In genomic region chr4:113024373-113024772, GRCh38 we compare ENCODE assay signal across 26 cellular contexts. TPM values are rescaled to one million over a fixed set of nuclear protein-coding genes. Genes with fewer than 3 reads are reported as not detected.
DNase-seq lines count a peak whose midpoint lies in the region; ATAC-seq, FAIRE-seq and TF ChIP-seq lines count a peak whose summit lies in the region.
"Had no signal": no experiment of that assay in that cellular context is flagged by ENCODE, and none has a peak within 500 bp of the region (broad histone marks: within the 10 kb centered on the region; RNA-seq: fewer than 3 reads in every experiment).

No MANE protein-coding gene starts in this region.

- H3K4me3 ChIP-seq in AG10803 (ENCODE audit: low read length) (no peak overlapping the region), bronchial epithelial cell (ENCODE audit: low read depth, low read length) (no peak overlapping the region), SJCRH30 (no peak overlapping the region)
- H3K4me3 ChIP-seq in effector memory CD4-positive, alpha-beta T cell (ENCODE audit: insufficient read depth, low read depth, low read length, poor library complexity, severe bottlenecking), result no peak overlapping the region
- H3K4me3 ChIP-seq: GM12878 had no signal

- FAIRE-seq in bronchial epithelial cell (lab: Jason Lieb, UNC), result no peak
- FAIRE-seq: GM12878 had no signal

- DNase-seq in AG10803 (ENCODE audit: low read depth) (peak; percentile 19), NCI-H1436 treated with DMSO at 0.1 percent for 48 hours (lab: John Stamatoyannopoulos, UW) (peak; percentile 15), bronchial epithelial cell (ENCODE audit: low read depth) (peak; percentile 22), renal cortical epithelial cell (ENCODE audit: low read depth) (peak; percentile 68), SJCRH30 (no peak)
- DNase-seq in effector memory CD4-positive, alpha-beta T cell, result no peak
- DNase-seq: AML-193; C1 segment of cervical spinal cord; Caco-2; CD4-positive, alpha-beta memory T cell; EL; GDM1; MM.1S; NCI-H1694 treated with DMSO at 0.1 percent for 48 hours; NCI-H2081; NCI-H2171 treated with DMSO at 0.1 percent for 48 hours; NCI-H345; NCI-H524; NCI-H774; PC-3 had no signal

- TF ChIP-seq CTCF in AG10803 (conservative IDR thresholded peaks at IDR 0.05; ENCODE audit: low read length) (no peak), bronchial epithelial cell (IDR thresholded peaks at IDR 0.05; ENCODE audit: insufficient read depth, low read length, severe bottlenecking) (no peak)

- no peak for ATAC-seq in HG03457 (IDR thresholded peaks at IDR 0.05; ENCODE audit: unreplicated experiment)
- ATAC-seq in HG03159 (IDR thresholded peaks at IDR 0.05; ENCODE audit: unreplicated experiment), result no peak
- ATAC-seq: GM12878, HCT116, PC-3 had no signal

- H3K9me3 ChIP-seq in SJCRH30 (replicated peaks), result no peaks in the 10 kb centered on the region
- H3K9me3 ChIP-seq in effector memory CD4-positive, alpha-beta T cell (ENCODE audit: control insufficient read depth, low read length), result no peaks in the 10 kb centered on the region
- H3K9me3 ChIP-seq: Caco-2 had no signal

- peaks cover 20% of the 10 kb centered on the region for H3K4me1 ChIP-seq in SJCRH30
- no peaks in the 10 kb centered on the region for H3K4me1 ChIP-seq in effector memory CD4-positive, alpha-beta T cell (ENCODE audit: control insufficient read depth, insufficient read depth, low read length, poor library complexity, severe bottlenecking)

- no peaks in the 10 kb centered on the region for H3K36me3 ChIP-seq in bronchial epithelial cell (ENCODE audit: control insufficient read depth, insufficient read depth, low read length)
- no peaks in the 10 kb centered on the region for H3K36me3 ChIP-seq in SJCRH30
- no peaks in the 10 kb centered on the region for H3K36me3 ChIP-seq in effector memory CD4-positive, alpha-beta T cell (ENCODE audit: control insufficient read depth, insufficient read depth, low read length)

- no peak overlapping the region for H3K27ac ChIP-seq in SJCRH30
- no peak overlapping the region for H3K27ac ChIP-seq in effector memory CD4-positive, alpha-beta T cell (ENCODE audit: insufficient read depth, low read length, poor library complexity, severe bottlenecking)
- H3K27ac ChIP-seq: HL-60, KMS-11 had no signal

- H3K27me3 ChIP-seq in bronchial epithelial cell (ENCODE audit: control insufficient read depth, insufficient read depth, low read length), result no peaks in the 10 kb centered on the region
- H3K27me3 ChIP-seq in SJCRH30, result no peaks in the 10 kb centered on the region
- no peaks in the 10 kb centered on the region for H3K27me3 ChIP-seq in effector memory CD4-positive, alpha-beta T cell (replicated peaks; ENCODE audit: control insufficient read depth, insufficient read depth, low read length, poor library complexity, severe bottlenecking)

RNA-seq across cellular contexts. Expression of gene ANK2, which starts 25.1 kb away (rescaled TPM):
- total RNA-seq in bronchial epithelial cell (2.6 and 5.8 TPM in 2 replicates), renal cortical epithelial cell (11.5 and 17.7 TPM in 2 replicates)
- total RNA-seq in SJCRH30 (2014; rRNA removed; shearing (Covaris generic)), result 115 and 128 TPM in 2 replicates
- total RNA-seq: CD4-positive, alpha-beta memory T cell had no signal

Comparison
In these comparisons a context has a peak if more than half of its experiments do, and no peak if none do; other contexts are left out.
1. DNase-seq: peak in AG10803 (single experiment), NCI-H1436 treated with DMSO at 0.1 percent for 48 hours (single experiment), bronchial epithelial cell (single experiment) and renal cortical epithelial cell (single experiment); none in SJCRH30 (0 of 2) and effector memory CD4-positive, alpha-beta T cell (0 of 3).